ENCODE assay signal across 1 cellular context in the genomic region with DNA sequence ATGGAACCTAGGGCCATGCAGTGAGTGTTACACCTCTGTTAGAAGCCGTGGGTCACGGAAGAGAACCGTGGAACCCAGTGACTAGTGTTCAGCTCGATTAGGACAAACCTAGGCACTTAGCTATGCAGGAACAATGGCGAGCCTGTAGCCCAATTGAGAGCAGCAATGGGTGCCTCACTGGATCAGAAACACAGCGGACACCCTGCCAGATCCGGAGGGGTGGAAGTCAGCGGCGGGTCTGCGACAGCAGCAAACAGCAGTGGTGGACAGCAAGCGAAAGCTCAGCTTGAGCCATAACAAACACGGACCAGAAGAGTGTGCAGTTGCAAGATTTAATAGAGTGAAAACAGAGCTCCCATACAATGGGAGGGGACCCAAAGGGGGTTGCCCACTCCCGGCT. TPM values are rescaled to one million over a fixed set of nuclear protein-coding genes. Genes with fewer than 3 reads are reported as not detected.
"Had no signal": no experiment of that assay in that cellular context is flagged by ENCODE, and none has a peak within 500 bp of the region (broad histone marks: within the 10 kb centered on the region; RNA-seq: fewer than 3 reads in every experiment).

No MANE protein-coding gene starts in this region.

RNA-seq across cellular contexts. Expression of gene SUGCT, which starts 38.3 kb away (rescaled TPM):
- total RNA-seq: HT-29 had no signal
